ENCODE assay signal across 9 cellular contexts in genomic region chr3:71728632-71729342, GRCh38. TPM values are rescaled to one million over a fixed set of nuclear protein-coding genes. Genes with fewer than 3 reads are reported as not detected.
DNase-seq lines count a peak whose midpoint lies in the region; ATAC-seq, FAIRE-seq and TF ChIP-seq lines count a peak whose summit lies in the region.
"Had no signal": no experiment of that assay in that cellular context is flagged by ENCODE, and none has a peak within 500 bp of the region (broad histone marks: within the 10 kb centered on the region; RNA-seq: fewer than 3 reads in every experiment).

No MANE protein-coding gene starts in this region.

- no peaks in the 10 kb centered on the region for H3K36me3 ChIP-seq in bronchial epithelial cell (ENCODE audit: control insufficient read depth, insufficient read depth, low read length)
- no peaks in the 10 kb centered on the region for H3K36me3 ChIP-seq in kidney (ENCODE audit: control insufficient read depth in 1 of 2, insufficient read depth in 2 of 2, low read length in 2 of 2)

- DNase-seq in activated CD8-positive, alpha-beta T cell treated with anti-CD3 and anti-CD28 coated beads for 36 hours = peak; percentile 54
- DNase-seq in activated CD8-positive, alpha-beta T cell treated with anti-CD3 and anti-CD28 coated beads, Interleukin-2, amount 10 ng/mL, durations not matched to agents 7 days and 5 days = no peak
- DNase-seq in NCI-H1436 treated with DMSO at 0.1 percent for 48 hours (lab: John Stamatoyannopoulos, UW) = peak; percentile 33
- no peak for DNase-seq in bronchial epithelial cell (ENCODE audit: low read depth)
- peak; percentile 77 for DNase-seq in putamen (ENCODE audit: low spot score)
- DNase-seq in HPDE6-E6E7 (ENCODE audit: extremely low spot score) = no peak
- DNase-seq in kidney = no peak
- DNase-seq: KG1 had no signal

- H3K4me3 ChIP-seq in bronchial epithelial cell (ENCODE audit: low read depth, low read length) (no peak overlapping the region), kidney (ENCODE audit: low read length in 2 of 2) (no peak overlapping the region)

- POLR2A ChIA-PET in activated CD8-positive, alpha-beta T cell treated with anti-CD3 and anti-CD28 coated beads for 36 hours (lab: Charles Lee) = interaction anchor here (1.8 kb wide), 1 partner anchor 8 kb away, joined by 8 read pairs; no protein-coding TSS in a partner anchor
- POLR2A ChIA-PET in activated CD8-positive, alpha-beta T cell treated with anti-CD3 and anti-CD28 coated beads, Interleukin-2, amount 10 ng/mL, durations not matched to agents 7 days and 5 days (lab: Charles Lee) = no interaction called here

- CTCF ChIA-PET in activated CD8-positive, alpha-beta T cell treated with anti-CD3 and anti-CD28 coated beads for 36 hours (lab: Charles Lee) = interaction anchor here (0.8 to 6.7 kb wide), 27 partner anchors 10 to 1092 kb away, joined by 3 to 52 read pairs (median 4); no protein-coding TSS in a partner anchor
- CTCF ChIA-PET in activated CD8-positive, alpha-beta T cell treated with anti-CD3 and anti-CD28 coated beads, Interleukin-2, amount 10 ng/mL, durations not matched to agents 7 days and 5 days (lab: Charles Lee) = interaction anchor here (0.9 to 4.9 kb wide), 15 partner anchors 9 to 1094 kb away, joined by 3 to 70 read pairs (median 7); no protein-coding TSS in a partner anchor

- H3K9me3 Mint-ChIP-seq in activated CD8-positive, alpha-beta T cell treated with anti-CD3 and anti-CD28 coated beads for 36 hours = no peaks in the 10 kb centered on the region
- H3K9me3 Mint-ChIP-seq in activated CD8-positive, alpha-beta T cell treated with anti-CD3 and anti-CD28 coated beads, Interleukin-2, amount 10 ng/mL, durations not matched to agents 7 days and 5 days (ENCODE audit: insufficient read depth) = no peaks in the 10 kb centered on the region

- H3K4me1 ChIP-seq in kidney (ENCODE audit: control insufficient read depth in 1 of 2, insufficient read depth in 1 of 2, low read depth in 1 of 2, low read length in 2 of 2) = peaks cover 0 to 13% of the 10 kb centered on the region in 2 donors

- intact Hi-C loops in activated CD8-positive, alpha-beta T cell treated with anti-CD3 and anti-CD28 coated beads for 36 hours (cut with micrococcal nuclease) = loop anchor here (5.0 to 10.0 kb wide), 2 partner anchors 129 to 1096 kb away; no protein-coding TSS in a partner anchor
- intact Hi-C loops in kidney (cut with DNase I) = no loop called here

- no peak overlapping the region for H3K9ac ChIP-seq in kidney (ENCODE audit: low read length in 2 of 2)

- H3K36me3 Mint-ChIP-seq in activated CD8-positive, alpha-beta T cell treated with anti-CD3 and anti-CD28 coated beads for 36 hours (ENCODE audit: low read depth) = no peaks in the 10 kb centered on the region
- H3K36me3 Mint-ChIP-seq in activated CD8-positive, alpha-beta T cell treated with anti-CD3 and anti-CD28 coated beads, Interleukin-2, amount 10 ng/mL, durations not matched to agents 7 days and 5 days (ENCODE audit: low read depth) = peaks cover 3% of the 10 kb centered on the region

- no peak overlapping the region for H3K27ac Mint-ChIP-seq in activated CD8-positive, alpha-beta T cell treated with anti-CD3 and anti-CD28 coated beads for 36 hours
- H3K27ac Mint-ChIP-seq in activated CD8-positive, alpha-beta T cell treated with anti-CD3 and anti-CD28 coated beads, Interleukin-2, amount 10 ng/mL, durations not matched to agents 7 days and 5 days = no peak overlapping the region

- H3K27me3 Mint-ChIP-seq in activated CD8-positive, alpha-beta T cell treated with anti-CD3 and anti-CD28 coated beads for 36 hours = no peaks in the 10 kb centered on the region
- H3K27me3 Mint-ChIP-seq in activated CD8-positive, alpha-beta T cell treated with anti-CD3 and anti-CD28 coated beads, Interleukin-2, amount 10 ng/mL, durations not matched to agents 7 days and 5 days (ENCODE audit: low read depth) = peaks cover 2% of the 10 kb centered on the region

- H3K27ac ChIP-seq in kidney (ENCODE audit: low read depth in 2 of 2, low read length in 2 of 2) = no peak overlapping the region

- peaks cover 3% of the 10 kb centered on the region for H3K27me3 ChIP-seq in bronchial epithelial cell (ENCODE audit: control insufficient read depth, insufficient read depth, low read length)

- FAIRE-seq in bronchial epithelial cell (lab: Jason Lieb, UNC) = peak; percentile 43
- no peak for FAIRE-seq in kidney (lab: Jason Lieb, UNC)

- peaks cover 35% of the 10 kb centered on the region for H3K4me1 Mint-ChIP-seq in activated CD8-positive, alpha-beta T cell treated with anti-CD3 and anti-CD28 coated beads for 36 hours (ENCODE audit: low read depth)
- H3K4me1 Mint-ChIP-seq in activated CD8-positive, alpha-beta T cell treated with anti-CD3 and anti-CD28 coated beads, Interleukin-2, amount 10 ng/mL, durations not matched to agents 7 days and 5 days (ENCODE audit: low read depth) = peaks cover 43% of the 10 kb centered on the region

- no peak overlapping the region for H3K4me3 Mint-ChIP-seq in activated CD8-positive, alpha-beta T cell treated with anti-CD3 and anti-CD28 coated beads for 36 hours
- no peak overlapping the region for H3K4me3 Mint-ChIP-seq in activated CD8-positive, alpha-beta T cell treated with anti-CD3 and anti-CD28 coated beads, Interleukin-2, amount 10 ng/mL, durations not matched to agents 7 days and 5 days

- H3K9me3 ChIP-seq in kidney (ENCODE audit: control insufficient read depth in 1 of 2, low read length in 2 of 2) = no peaks in the 10 kb centered on the region

- ATAC-seq in activated CD8-positive, alpha-beta T cell treated with anti-CD3 and anti-CD28 coated beads for 36 hours = no peak
- no peak for ATAC-seq in activated CD8-positive, alpha-beta T cell treated with anti-CD3 and anti-CD28 coated beads, Interleukin-2, amount 10 ng/mL, durations not matched to agents 7 days and 5 days
- no peak for ATAC-seq in HG03460 (IDR thresholded peaks at IDR 0.05; ENCODE audit: unreplicated experiment)

- no peak for TF ChIP-seq CTCF in activated CD8-positive, alpha-beta T cell treated with anti-CD3 and anti-CD28 coated beads for 36 hours (IDR thresholded peaks at IDR 0.05)
- TF ChIP-seq CTCF in bronchial epithelial cell (IDR thresholded peaks at IDR 0.05; ENCODE audit: insufficient read depth, low read length, severe bottlenecking) = no peak
- TF ChIP-seq CTCF in kidney (IDR thresholded peaks at IDR 0.05; ENCODE audit: borderline replicate concordance, extremely low read depth, insufficient read depth) = no peak

RNA-seq across cellular contexts. Expression of gene EIF4E3, which starts 3.6 kb away (rescaled TPM):
- 10 to 100 TPM; 29.3 to 30.4 TPM for total RNA-seq in activated CD8-positive, alpha-beta T cell treated with anti-CD3 and anti-CD28 coated beads for 36 hours
- total RNA-seq in activated CD8-positive, alpha-beta T cell treated with anti-CD3 and anti-CD28 coated beads, Interleukin-2, amount 10 ng/mL, durations not matched to agents 7 days and 5 days = 10 to 100 TPM; 56.5 to 59.4 TPM
- 2.1 and 3.1 TPM in 2 replicates for total RNA-seq in bronchial epithelial cell
- 37.1 TPM for total RNA-seq in kidney
- polyA plus RNA-seq in kidney (ENCODE audit: insufficient read depth, low read depth, low replicate concordance) = 10.5 TPM

RNA-seq across cellular contexts. Expression of gene GPR27, which starts 24.9 kb away (rescaled TPM):
- total RNA-seq in activated CD8-positive, alpha-beta T cell treated with anti-CD3 and anti-CD28 coated beads for 36 hours = under 1 TPM; 0.40 to 0.47 TPM
- under 1 TPM; 0.37 to 0.40 TPM for total RNA-seq in activated CD8-positive, alpha-beta T cell treated with anti-CD3 and anti-CD28 coated beads, Interleukin-2, amount 10 ng/mL, durations not matched to agents 7 days and 5 days
- total RNA-seq in bronchial epithelial cell = 0.38 and 0.53 TPM in 2 replicates
- 17.9 TPM for total RNA-seq in kidney
- polyA plus RNA-seq in kidney (ENCODE audit: insufficient read depth, low read depth, low replicate concordance) = 5.5 TPM

RNA-seq across cellular contexts. Expression of gene PROK2, which starts 56.2 kb away (rescaled TPM):
- under 1 TPM; 0.27 to 0.34 TPM for total RNA-seq in activated CD8-positive, alpha-beta T cell treated with anti-CD3 and anti-CD28 coated beads for 36 hours
- under 1 TPM; 0.23 to 0.24 TPM for total RNA-seq in activated CD8-positive, alpha-beta T cell treated with anti-CD3 and anti-CD28 coated beads, Interleukin-2, amount 10 ng/mL, durations not matched to agents 7 days and 5 days
- total RNA-seq in bronchial epithelial cell = not detected in 2 replicates
- 0.25 TPM for total RNA-seq in kidney
- not detected for polyA plus RNA-seq in kidney (ENCODE audit: insufficient read depth, low read depth, low replicate concordance)

Comparison
In these comparisons a context has a peak if more than half of its experiments do, and no peak if none do; other contexts are left out.
1. DNase-seq: peak in activated CD8-positive, alpha-beta T cell treated with anti-CD3 and anti-CD28 coated beads for 36 hours (single experiment), NCI-H1436 treated with DMSO at 0.1 percent for 48 hours (single experiment) and putamen (single experiment); none in activated CD8-positive, alpha-beta T cell treated with anti-CD3 and anti-CD28 coated beads, Interleukin-2, amount 10 ng/mL, durations not matched to agents 7 days and 5 days (single experiment), bronchial epithelial cell (single experiment), HPDE6-E6E7 (single experiment) and kidney (single experiment).
2. RNA of gene GPR27, which starts 24.9 kb away (total RNA-seq): 17.9 TPM in kidney (single experiment); 0.38 to 0.53 TPM in bronchial epithelial cell, 0.40 to 0.47 TPM in activated CD8-positive, alpha-beta T cell treated with anti-CD3 and anti-CD28 coated beads for 36 hours and 0.37 to 0.40 TPM in activated CD8-positive, alpha-beta T cell treated with anti-CD3 and anti-CD28 coated beads, Interleukin-2, amount 10 ng/mL, durations not matched to agents 7 days and 5 days; every median in the first group is over 10 times any median in the second.